Comparison of ENCODE assay signal across 8 cellular contexts in genomic region chr12:125530876-125531275, GRCh38.
"Had no signal": no experiment of that assay in that cellular context is flagged by ENCODE, and none has a peak within 500 bp of the region (broad histone marks: within the 10 kb centered on the region; RNA-seq: fewer than 3 reads in every experiment).

No MANE protein-coding gene starts in this region.

- DNase-seq: GM23248, GOT3, H7, HCEC 1CT, KBM-7 had no signal

- H3K4me1 Mint-ChIP-seq: IgD-negative memory B cell had no signal

- H3K36me3 Mint-ChIP-seq: IgD-negative memory B cell had no signal

- H3K9ac ChIP-seq: GM23248 had no signal

- H3K27ac ChIP-seq: GM23248, HL-60 had no signal

- H3K4me3 Mint-ChIP-seq: IgD-negative memory B cell had no signal

- H2AFZ ChIP-seq: GM23248 had no signal

- H3K27ac Mint-ChIP-seq: IgD-negative memory B cell had no signal

- ATAC-seq: HepG2 had no signal
